ENCODE assay signal across 22 cellular contexts in genomic region chr9:80691229-80691628, GRCh38.
"Had no signal": no experiment of that assay in that cellular context is flagged by ENCODE, and none has a peak within 500 bp of the region (broad histone marks: within the 10 kb centered on the region; RNA-seq: fewer than 3 reads in every experiment).

No MANE protein-coding gene starts in this region.

- H3K4me1 Mint-ChIP-seq: activated CD4-positive, alpha-beta memory T cell treated with anti-CD3 and anti-CD28 coated beads, Interleukin-2, amount 10 ng/mL, durations not matched to agents 7 days and 5 days; activated CD4-positive, alpha-beta T cell treated with anti-CD3 and anti-CD28 coated beads for 36 hours; activated naive CD8-positive, alpha-beta T cell treated with anti-CD3 and anti-CD28 coated beads for 36 hours; activated T-helper 17 cell treated with anti-CD3 and anti-CD28 coated beads, Interleukin-2, amount 50 U/mL, for 72 hours had no signal

- H3K4me3 Mint-ChIP-seq: activated CD4-positive, alpha-beta memory T cell treated with anti-CD3 and anti-CD28 coated beads, Interleukin-2, amount 10 ng/mL, durations not matched to agents 7 days and 5 days; activated CD4-positive, alpha-beta T cell treated with anti-CD3 and anti-CD28 coated beads for 36 hours; activated naive CD4-positive, alpha-beta T cell treated with anti-CD3 and anti-CD28 coated beads for 36 hours; activated naive CD8-positive, alpha-beta T cell treated with anti-CD3 and anti-CD28 coated beads for 36 hours; activated T-helper 17 cell treated with anti-CD3 and anti-CD28 coated beads, Interleukin-2, amount 50 U/mL, for 72 hours had no signal

- H3K36me3 ChIP-seq: MG63, SJCRH30, WERI-Rb-1 had no signal

- DNase-seq: activated CD4-positive, alpha-beta memory T cell treated with anti-CD3 and anti-CD28 coated beads, Interleukin-2, amount 10 ng/mL, durations not matched to agents 7 days and 5 days; activated CD4-positive, alpha-beta T cell treated with anti-CD3 and anti-CD28 coated beads for 36 hours; activated CD4-positive, alpha-beta T cell treated with anti-CD3 and anti-CD28 coated beads, Interleukin-2, amount 50 U/mL, for 1 hour; activated gamma-delta T cell; activated naive CD4-positive, alpha-beta T cell treated with anti-CD3 and anti-CD28 coated beads for 36 hours; activated naive CD8-positive, alpha-beta T cell treated with anti-CD3 and anti-CD28 coated beads for 36 hours; activated T-cell treated with anti-CD3 and anti-CD28 coated beads for 4 hours; activated T-cell treated with anti-CD3 and anti-CD28 coated beads, Interleukin-2, amount 50 U/mL, for 48 hours; caudate nucleus; KG1; MG63; NCI-H1105; NCI-H1436 treated with DMSO at 0.1 percent for 48 hours; NCI-H187; NCI-H2081; NCI-H524; PC-3; SJCRH30; SK-N-SH; T-helper 1 cell; WERI-Rb-1 had no signal

- H3K27me3 ChIP-seq: MG63, SJCRH30 had no signal

- H3K4me3 ChIP-seq: MG63, SJCRH30 had no signal

- H3K36me3 Mint-ChIP-seq: activated naive CD8-positive, alpha-beta T cell treated with anti-CD3 and anti-CD28 coated beads for 36 hours had no signal

- H3K4me2 ChIP-seq: SK-N-SH had no signal

- H3K27ac ChIP-seq: SJCRH30, WERI-Rb-1 had no signal

- H3K9ac ChIP-seq: SK-N-SH had no signal

- H3K9me2 ChIP-seq: SK-N-SH had no signal

- H3K27ac Mint-ChIP-seq: activated CD4-positive, alpha-beta memory T cell treated with anti-CD3 and anti-CD28 coated beads, Interleukin-2, amount 10 ng/mL, durations not matched to agents 7 days and 5 days; activated CD4-positive, alpha-beta T cell treated with anti-CD3 and anti-CD28 coated beads for 36 hours; activated naive CD4-positive, alpha-beta T cell treated with anti-CD3 and anti-CD28 coated beads for 36 hours; activated naive CD8-positive, alpha-beta T cell treated with anti-CD3 and anti-CD28 coated beads for 36 hours; activated T-helper 17 cell treated with anti-CD3 and anti-CD28 coated beads, Interleukin-2, amount 50 U/mL, for 72 hours had no signal

- ATAC-seq: activated CD4-positive, alpha-beta T cell treated with anti-CD3 and anti-CD28 coated beads for 36 hours; activated T-helper 17 cell treated with anti-CD3 and anti-CD28 coated beads, Interleukin-2, amount 50 U/mL, for 72 hours; PC-3 had no signal

- H3K9me3 ChIP-seq: MG63, SK-N-SH had no signal

- H3K4me1 ChIP-seq: SJCRH30 had no signal

- H3K27me3 Mint-ChIP-seq: activated CD4-positive, alpha-beta memory T cell treated with anti-CD3 and anti-CD28 coated beads, Interleukin-2, amount 10 ng/mL, durations not matched to agents 7 days and 5 days; activated CD4-positive, alpha-beta T cell treated with anti-CD3 and anti-CD28 coated beads for 36 hours; activated naive CD8-positive, alpha-beta T cell treated with anti-CD3 and anti-CD28 coated beads for 36 hours; activated T-helper 17 cell treated with anti-CD3 and anti-CD28 coated beads, Interleukin-2, amount 50 U/mL, for 72 hours had no signal
